In genomic region chr2:208872591-208872990, GRCh38 we compare ENCODE assay signal across 25 cellular contexts.
A peak's percentile ranks its signal among the peaks of the same experiment; 100 is the strongest.
DNase-seq lines count a peak whose midpoint lies in the region; ATAC-seq, FAIRE-seq and TF ChIP-seq lines count a peak whose summit lies in the region.
"Had no signal": no experiment of that assay in that cellular context is flagged by ENCODE, and none has a peak within 500 bp of the region (broad histone marks: within the 10 kb centered on the region; RNA-seq: fewer than 3 reads in every experiment).

No MANE protein-coding gene starts in this region.

- H3K4me1 Mint-ChIP-seq in activated CD8-positive, alpha-beta T cell treated with anti-CD3 and anti-CD28 coated beads, Interleukin-2, amount 10 ng/mL, durations not matched to agents 7 days and 5 days (ENCODE audit: low read depth): no peaks in the 10 kb centered on the region
- H3K4me1 Mint-ChIP-seq: activated naive CD8-positive, alpha-beta T cell treated with anti-CD3 and anti-CD28 coated beads for 36 hours; CD14-positive monocyte; IgD-negative memory B cell had no signal

- H3K79me2 ChIP-seq in HepG2 (ENCODE audit: insufficient read depth, low read length): no peaks in the 10 kb centered on the region

- H3K9me3 Mint-ChIP-seq in activated CD8-positive, alpha-beta T cell treated with anti-CD3 and anti-CD28 coated beads, Interleukin-2, amount 10 ng/mL, durations not matched to agents 7 days and 5 days (ENCODE audit: insufficient read depth): peaks cover 3% of the 10 kb centered on the region

- no peak overlapping the region for H3K27ac Mint-ChIP-seq in activated CD8-positive, alpha-beta T cell treated with anti-CD3 and anti-CD28 coated beads, Interleukin-2, amount 10 ng/mL, durations not matched to agents 7 days and 5 days
- H3K27ac Mint-ChIP-seq: activated naive CD8-positive, alpha-beta T cell treated with anti-CD3 and anti-CD28 coated beads for 36 hours; CD14-positive monocyte; IgD-negative memory B cell had no signal

- H2AFZ ChIP-seq in HepG2 (ENCODE audit: low read length): no peak overlapping the region
- H2AFZ ChIP-seq: GM23248 had no signal

- no TSS peak for BruUV-seq in HepG2 (replicated peaks; lab: Mats Ljungman, UMichigan)

- TF ChIP-seq POLR2A in HepG2 (IDR thresholded peaks at IDR 0.05; ENCODE audit: insufficient read depth in 1 of 2, low read depth in 2 of 2, low read length in 2 of 2) (no peak), right lobe of liver (IDR thresholded peaks at IDR 0.05) (no peak), tibial nerve (IDR thresholded peaks at IDR 0.05) (no peak)

- TF ChIP-seq CTCF in HepG2 (CRISPR knock-in tag; IDR thresholded peaks at IDR 0.05): no peak
- no peak for TF ChIP-seq CTCF in right lobe of liver (IDR thresholded peaks at IDR 0.05)
- TF ChIP-seq CTCF in RWPE2 (IDR thresholded peaks at IDR 0.05; ENCODE audit: poor library complexity, severe bottlenecking): no peak
- TF ChIP-seq CTCF in tibial nerve (IDR thresholded peaks at IDR 0.05): no peak

- POLR2A ChIA-PET in HepG2 (lab: Yijun Ruan, JAX): no interaction called here
- POLR2A ChIA-PET in activated CD8-positive, alpha-beta T cell treated with anti-CD3 and anti-CD28 coated beads, Interleukin-2, amount 10 ng/mL, durations not matched to agents 7 days and 5 days (lab: Charles Lee): no interaction called here

- FAIRE-seq in HepG2 (lab: Jason Lieb, UNC): no peak
- FAIRE-seq: endothelial cell of umbilical vein had no signal

- DNase-seq in HepG2 (ENCODE audit: low spot score): no peak
- DNase-seq in right lobe of liver: no peak
- DNase-seq in RWPE2 (ENCODE audit: low spot score): no peak
- DNase-seq in tibial nerve (ENCODE audit: low spot score in 2 of 2): no peak
- no peak for DNase-seq in activated CD8-positive, alpha-beta T cell treated with anti-CD3 and anti-CD28 coated beads, Interleukin-2, amount 10 ng/mL, durations not matched to agents 7 days and 5 days
- no peak for DNase-seq in NCI-H446 treated with DMSO at 0.1 percent for 48 hours (lab: John Stamatoyannopoulos, UW)
- DNase-seq: activated CD4-positive, alpha-beta T cell treated with anti-CD3 and anti-CD28 coated beads, Interleukin-2, amount 50 U/mL, for 4 hours; activated naive CD8-positive, alpha-beta T cell treated with anti-CD3 and anti-CD28 coated beads for 36 hours; activated T-cell treated with anti-CD3 and anti-CD28 coated beads, Interleukin-2, amount 50 U/mL, for 1 hour; cortex of kidney; gastrocnemius medialis; GM23248; mucosa of descending colon; NCI-H526 treated with DMSO at 0.1 percent for 48 hours; stimulated activated CD4-positive, alpha-beta T cell treated with anti-CD3 and anti-CD28 coated beads, Interleukin-15, amount 100 ng/mL, for 24 hours; stimulated activated naive CD8-positive, alpha-beta T cell treated with anti-CD3 and anti-CD28 coated beads, Interleukin-15, Interleukin-2, amounts not matched to agents 100 U/mL and 50 U/mL, for 24 hours; SW 1271; upper lobe of left lung had no signal

- CTCF ChIA-PET in HepG2 (lab: Yijun Ruan, JAX; ENCODE audit: low intra/inter-chr PET ratio, low total read pairs): no interaction called here
- CTCF ChIA-PET in activated CD8-positive, alpha-beta T cell treated with anti-CD3 and anti-CD28 coated beads, Interleukin-2, amount 10 ng/mL, durations not matched to agents 7 days and 5 days (lab: Charles Lee): no interaction called here

- no peaks in the 10 kb centered on the region; a peak in 1 of 5 replicates for H3K27me3 ChIP-seq in HepG2 (ENCODE audit: control insufficient read depth in 1 of 2, insufficient read depth in 2 of 2, low read length in 2 of 2)
- no peaks in the 10 kb centered on the region for H3K27me3 ChIP-seq in right lobe of liver
- H3K27me3 ChIP-seq in RWPE2 (ENCODE audit: insufficient read depth, poor library complexity, severe bottlenecking): no peaks in the 10 kb centered on the region
- no peaks in the 10 kb centered on the region for H3K27me3 ChIP-seq in tibial nerve
- H3K27me3 ChIP-seq: gastrocnemius medialis, right atrium auricular region, upper lobe of left lung had no signal

- H3K9me3 ChIP-seq in HepG2 (ENCODE audit: low read length): no peaks in the 10 kb centered on the region
- no peaks in the 10 kb centered on the region for H3K9me3 ChIP-seq in right lobe of liver
- no peaks in the 10 kb centered on the region for H3K9me3 ChIP-seq in RWPE2 (ENCODE audit: severe bottlenecking)
- peaks cover 0 to 22% (median 3%) of the 10 kb centered on the region in 4 donors for H3K9me3 ChIP-seq in tibial nerve
- H3K9me3 ChIP-seq: gastrocnemius medialis, mucosa of descending colon, upper lobe of left lung had no signal

- no peak overlapping the region for H3K4me2 ChIP-seq in HepG2 (ENCODE audit: low read depth, low read length)

- H3K36me3 ChIP-seq in HepG2 (replicated peaks in 1 of 2; ENCODE audit: control insufficient read depth in 1 of 2, insufficient read depth in 2 of 2, low read length in 2 of 2): no peaks in the 10 kb centered on the region
- H3K36me3 ChIP-seq in right lobe of liver: no peaks in the 10 kb centered on the region
- no peaks in the 10 kb centered on the region for H3K36me3 ChIP-seq in RWPE2 (ENCODE audit: low read depth)
- no peaks in the 10 kb centered on the region for H3K36me3 ChIP-seq in tibial nerve
- H3K36me3 ChIP-seq: gastrocnemius medialis, right atrium auricular region, upper lobe of left lung had no signal

- 7% methylated on average over 3 of the region's 3 CpGs for WGBS in HepG2 (ENCODE audit: low lambda C conversion rate)
- 55% methylated on average over 3 of the region's 3 CpGs for WGBS in right lobe of liver (ENCODE audit: insufficient coverage, low coverage, low lambda C conversion rate, missing lambda C conversion rate)
- WGBS in tibial nerve, 2 donors: 39 to 55% methylated on average over 3 of the region's 3 CpGs

- in situ Hi-C loops in HepG2 (cut with HindIII; ENCODE audit: extremely low pct_ligation_motif_present, low pct_unique_long_range_greater_than_20kb): no loop called here

- no peak for TF ChIP-seq RAD21 in HepG2 (CRISPR knock-in tag; IDR thresholded peaks at IDR 0.05)

- no peaks in the 10 kb centered on the region for H4K20me1 ChIP-seq in HepG2 (ENCODE audit: insufficient read depth, low read length)

- no peak for ATAC-seq in HepG2
- ATAC-seq in right lobe of liver: no peak
- ATAC-seq in HG03439 (IDR thresholded peaks at IDR 0.05; ENCODE audit: unreplicated experiment): peak; percentile 75
- peak; percentile 73; the same call in 2 of the 3 replicates for ATAC-seq in RWPE2 (ENCODE audit: low read depth)
- no peak for ATAC-seq in HG03342 (IDR thresholded peaks at IDR 0.05; ENCODE audit: unreplicated experiment)
- no peak for ATAC-seq in activated CD8-positive, alpha-beta T cell treated with anti-CD3 and anti-CD28 coated beads, Interleukin-2, amount 10 ng/mL, durations not matched to agents 7 days and 5 days
- ATAC-seq: gastrocnemius medialis; mucosa of descending colon; stimulated activated naive CD8-positive, alpha-beta T cell treated with anti-CD3 and anti-CD28 coated beads, Interleukin-15, Interleukin-2, amounts not matched to agents 100 U/mL and 50 U/mL, for 24 hours had no signal

- H3K4me1 ChIP-seq in HepG2 (ENCODE audit: insufficient read depth, low read length) (no peaks in the 10 kb centered on the region), right lobe of liver (no peaks in the 10 kb centered on the region), RWPE2 (ENCODE audit: insufficient read depth, poor library complexity, severe bottlenecking) (no peaks in the 10 kb centered on the region), tibial nerve (no peaks in the 10 kb centered on the region)
- H3K4me1 ChIP-seq: gastrocnemius medialis, right atrium auricular region, upper lobe of left lung had no signal

- H3K27ac ChIP-seq in HepG2 (ENCODE audit: extremely low read length, insufficient read depth, low read length) (no peak overlapping the region), right lobe of liver (no peak overlapping the region), RWPE2 (ENCODE audit: poor library complexity, severe bottlenecking) (no peak overlapping the region), tibial nerve (no peak overlapping the region)
- H3K27ac ChIP-seq: gastrocnemius medialis, GM23248, right atrium auricular region, upper lobe of left lung had no signal

- intact Hi-C loops in HepG2 (cut with micrococcal nuclease; ENCODE audit: unreplicated experiment) (no loop called here), right lobe of liver (cut with DNase I) (no loop called here)

- H3K27me3 Mint-ChIP-seq in activated CD8-positive, alpha-beta T cell treated with anti-CD3 and anti-CD28 coated beads, Interleukin-2, amount 10 ng/mL, durations not matched to agents 7 days and 5 days (ENCODE audit: low read depth): no peaks in the 10 kb centered on the region
- H3K27me3 Mint-ChIP-seq: activated naive CD8-positive, alpha-beta T cell treated with anti-CD3 and anti-CD28 coated beads for 36 hours; brain; IgD-negative memory B cell had no signal

- H3K9ac ChIP-seq in HepG2 (ENCODE audit: insufficient read depth, low read depth, low read length): no peak overlapping the region
- H3K9ac ChIP-seq: GM23248 had no signal

- no peak overlapping the region for H3K4me3 Mint-ChIP-seq in activated CD8-positive, alpha-beta T cell treated with anti-CD3 and anti-CD28 coated beads, Interleukin-2, amount 10 ng/mL, durations not matched to agents 7 days and 5 days
- H3K4me3 Mint-ChIP-seq: activated naive CD8-positive, alpha-beta T cell treated with anti-CD3 and anti-CD28 coated beads for 36 hours; brain; CD14-positive monocyte; IgD-negative memory B cell had no signal

- H3K4me3 ChIP-seq in HepG2 (replicated peaks in 1 of 3; ENCODE audit: insufficient read depth in 1 of 3, low read depth in 2 of 3, low read length in 3 of 3) (no peak overlapping the region), right lobe of liver (no peak overlapping the region), RWPE2 (ENCODE audit: severe bottlenecking) (no peak overlapping the region), tibial nerve (no peak overlapping the region)
- H3K4me3 ChIP-seq: gastrocnemius medialis, GM23248, mucosa of descending colon, right atrium auricular region, upper lobe of left lung had no signal

- TF ChIP-seq EP300 in HepG2 (IDR thresholded peaks at IDR 0.05; ENCODE audit: low read depth in 2 of 2, low read length in 2 of 2) (no peak), HepG2 (CRISPR knock-in tag; IDR thresholded peaks at IDR 0.05; ENCODE audit: borderline replicate concordance) (no peak), tibial nerve (IDR thresholded peaks at IDR 0.05) (no peak)

- H3K36me3 Mint-ChIP-seq in activated CD8-positive, alpha-beta T cell treated with anti-CD3 and anti-CD28 coated beads, Interleukin-2, amount 10 ng/mL, durations not matched to agents 7 days and 5 days (ENCODE audit: low read depth): no peaks in the 10 kb centered on the region
- H3K36me3 Mint-ChIP-seq: activated naive CD8-positive, alpha-beta T cell treated with anti-CD3 and anti-CD28 coated beads for 36 hours; brain; CD14-positive monocyte; IgD-negative memory B cell had no signal

TF ChIP-seq in HepG2, 621 proteins besides CTCF, POLR2A, EP300 and RAD21:
- TF ChIP-seq CREB1 (IDR thresholded peaks at IDR 0.05): 0 out of 2 replicates have a peak, but pooled peaks have one; percentile 24
- no peak for TF ChIP-seq CREB1 (CRISPR knock-in tag; IDR thresholded peaks at IDR 0.05)
- no peak for TF ChIP-seq MTA1 (CRISPR knock-in tag; IDR thresholded peaks at IDR 0.05; ENCODE audit: borderline replicate concordance)

Comparison
In these comparisons a context has a peak if more than half of its experiments do, and no peak if none do; other contexts are left out.
1. ATAC-seq: peak in HG03439 (single experiment) and RWPE2 (single experiment); none in HepG2 (single experiment), right lobe of liver (0 of 4), HG03342 (single experiment) and activated CD8-positive, alpha-beta T cell treated with anti-CD3 and anti-CD28 coated beads, Interleukin-2, amount 10 ng/mL, durations not matched to agents 7 days and 5 days (single experiment).